Comparison of ENCODE assay signal across 9 cellular contexts in genomic region chr4:19835429-19835828, GRCh38.
"Had no signal": no experiment of that assay in that cellular context is flagged by ENCODE, and none has a peak within 500 bp of the region (broad histone marks: within the 10 kb centered on the region; RNA-seq: fewer than 3 reads in every experiment).

No MANE protein-coding gene starts in this region.

- H3K27ac Mint-ChIP-seq: HFFc6, IgD-negative memory B cell had no signal

- H3K36me3 ChIP-seq: HAP-1 had no signal

- H3K36me3 Mint-ChIP-seq: IgD-negative memory B cell had no signal

- H3K4me1 ChIP-seq: HAP-1 had no signal

- H3K9me3 Mint-ChIP-seq: HFFc6 had no signal

- H3K4me3 Mint-ChIP-seq: HFFc6, IgD-negative memory B cell had no signal

- DNase-seq: GM23248, GOT3, H7, HFFc6 had no signal

- H3K4me3 ChIP-seq: GM23248, HAP-1 had no signal

- H2AFZ ChIP-seq: GM23248 had no signal

- H3K9me3 ChIP-seq: HAP-1 had no signal

- H3K4me1 Mint-ChIP-seq: IgD-negative memory B cell had no signal

- H3K27ac ChIP-seq: GM23248, HL-60 had no signal

- ATAC-seq: HCT116, HepG2 had no signal

- H3K9ac ChIP-seq: GM23248 had no signal

- H3K27me3 Mint-ChIP-seq: IgD-negative memory B cell had no signal
